10 cellular contexts compared by ENCODE assay signal in the genomic region with DNA sequence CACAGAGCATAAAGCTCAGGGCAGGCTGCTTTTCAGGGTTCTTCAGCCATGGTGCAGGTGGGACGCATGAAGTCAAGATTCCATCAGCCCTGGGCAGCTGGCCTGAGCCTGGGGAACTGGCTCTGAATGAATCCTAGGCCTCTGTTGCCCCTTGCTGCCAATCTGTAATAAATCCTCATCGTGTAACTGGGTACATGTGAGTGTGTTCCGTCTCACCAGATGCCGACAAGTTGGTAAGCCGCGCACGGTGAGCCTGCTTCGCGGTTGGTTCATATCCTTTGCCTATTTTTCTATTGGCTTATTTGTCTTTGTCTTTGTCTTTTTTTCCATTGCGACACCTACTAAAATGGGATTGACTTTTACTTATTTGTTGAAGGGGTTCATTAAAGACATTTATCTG. TPM values are rescaled to one million over a fixed set of nuclear protein-coding genes. Genes with fewer than 3 reads are reported as not detected.
"Had no signal": no experiment of that assay in that cellular context is flagged by ENCODE, and none has a peak within 500 bp of the region (broad histone marks: within the 10 kb centered on the region; RNA-seq: fewer than 3 reads in every experiment).

No MANE protein-coding gene starts in this region.

- H3K36me3 ChIP-seq: HAP-1 had no signal

- H3K4me3 ChIP-seq: GM23248, HAP-1, K562 had no signal

- DNase-seq: GM23248, GOT3, H7, HFFc6, IMR-90, KG1 had no signal

- H3K4me1 ChIP-seq: HAP-1 had no signal

- H3K9me3 ChIP-seq: HAP-1 had no signal

- ATAC-seq: HCT116, K562 had no signal

- H3K27ac ChIP-seq: GM23248 had no signal

RNA-seq across cellular contexts. Expression of gene B3GNT7, which starts 27.7 kb away (rescaled TPM):
- total RNA-seq: GM23248, H4 had no signal
- polyA plus RNA-seq: GM23248, K562 had no signal
